Comparison of ENCODE assay signal across 8 cellular contexts in genomic region chr3:171165986-171166385, GRCh38.
A peak's percentile ranks its signal among the peaks of the same experiment; 100 is the strongest.
DNase-seq lines count a peak whose midpoint lies in the region; ATAC-seq, FAIRE-seq and TF ChIP-seq lines count a peak whose summit lies in the region.
"Had no signal": no experiment of that assay in that cellular context is flagged by ENCODE, and none has a peak within 500 bp of the region (broad histone marks: within the 10 kb centered on the region; RNA-seq: fewer than 3 reads in every experiment).

No MANE protein-coding gene starts in this region.

- FAIRE-seq in keratinocyte (lab: Jason Lieb, UNC) (no peak), GM12891 (lab: Jason Lieb, UNC) (no peak)

- no peaks in the 10 kb centered on the region for H4K20me1 ChIP-seq in keratinocyte (ENCODE audit: control insufficient read depth, extremely low read depth, insufficient read depth, low read length)

- TF ChIP-seq POLR2A in GM12891 (IDR thresholded peaks at IDR 0.05; ENCODE audit: low read depth, low read length), result no peak

- H3K27ac ChIP-seq in keratinocyte (ENCODE audit: control insufficient read depth, insufficient read depth, low read length), result no peak overlapping the region

- DNase-seq in RPMI7951 (ENCODE audit: low read depth) (peak; percentile 23), keratinocyte (ENCODE audit: low read depth, low spot score) (no peak), GM10266 (ENCODE audit: extremely low spot score) (no peak), GM12891 (ENCODE audit: insufficient read length, low spot score) (no peak)
- DNase-seq in activated effector memory CD4-positive, alpha-beta T cell treated with anti-CD3 and anti-CD28 coated beads, Interleukin-2, amount 50 U/mL, for 16 hours, result no peak
- DNase-seq: substantia nigra had no signal

- H3K79me2 ChIP-seq in keratinocyte (ENCODE audit: control insufficient read depth, insufficient read depth, low read length), result no peaks in the 10 kb centered on the region

- no peaks in the 10 kb centered on the region for H3K36me3 ChIP-seq in keratinocyte (ENCODE audit: control insufficient read depth in 2 of 2, extremely low read depth in 1 of 2, insufficient read depth in 2 of 2, low read length in 2 of 2)

- TF ChIP-seq CTCF in keratinocyte (optimal IDR thresholded peaks at IDR 0.05 in 1 of 3, IDR thresholded peaks at IDR 0.05 in 1 of 3, conservative IDR thresholded peaks at IDR 0.05 in 1 of 3; ENCODE audit: extremely low read depth in 1 of 3, insufficient read depth in 2 of 3, low read length in 3 of 3) (no peak), GM10266 (IDR thresholded peaks at IDR 0.05; ENCODE audit: control insufficient read depth, insufficient read depth, low read depth, missing control alignments) (no peak)

- dilution Hi-C loops in keratinocyte (cut with MboI; ENCODE audit: extremely low pct_ligation_motif_present, low sequenced_read_pairs), result no loop called here

- no peak overlapping the region for H3K4me3 ChIP-seq in keratinocyte (ENCODE audit: control insufficient read depth in 2 of 3, extremely low read depth in 1 of 3, insufficient read depth in 2 of 3, low read depth in 1 of 3, low read length in 3 of 3)

- H3K9me3 ChIP-seq in keratinocyte (ENCODE audit: control insufficient read depth, low read depth, low read length), result no peaks in the 10 kb centered on the region

- no peak overlapping the region for H3K9ac ChIP-seq in keratinocyte (ENCODE audit: control insufficient read depth, extremely low read depth, insufficient read depth, low read length)

- no peaks in the 10 kb centered on the region for H3K27me3 ChIP-seq in keratinocyte (ENCODE audit: control insufficient read depth, extremely low read depth, insufficient read depth, low read length)

- H2AFZ ChIP-seq in keratinocyte (ENCODE audit: control insufficient read depth, low read length), result no peak overlapping the region

- H3K9me1 ChIP-seq in keratinocyte (ENCODE audit: control insufficient read depth, extremely low read depth, insufficient read depth, low read length), result no peaks in the 10 kb centered on the region

- peaks cover 16% of the 10 kb centered on the region for H3K4me1 ChIP-seq in keratinocyte (ENCODE audit: control insufficient read depth, extremely low read depth, insufficient read depth, low read length)

- peak overlapping the region; percentile 25 for H3K4me2 ChIP-seq in keratinocyte (ENCODE audit: control insufficient read depth, extremely low read depth, insufficient read depth, low read depth, low read length)

- ATAC-seq in GM18867 (IDR thresholded peaks at IDR 0.05; ENCODE audit: unreplicated experiment), result peak; percentile 59
- ATAC-seq in GM21619 (IDR thresholded peaks at IDR 0.05; ENCODE audit: unreplicated experiment), result peak; percentile 42

TF ChIP-seq in GM12891, 5 proteins besides CTCF, POLR2A, EP300 and RAD21:
- TF ChIP-seq PAX5 (IDR thresholded peaks at IDR 0.05; ENCODE audit: insufficient read depth, low read length, severe bottlenecking), result no peak
- TF ChIP-seq TAF1 (IDR thresholded peaks at IDR 0.05; ENCODE audit: low read depth, low read length), result no peak
- TF ChIP-seq POLR2AphosphoS5 (IDR thresholded peaks at IDR 0.05; ENCODE audit: low read depth, low read length), result no peak
